In genomic region chr5:164027738-164028137, GRCh38 we compare ENCODE assay signal across 1 cellular context.
TF ChIP-seq lines count a peak whose summit lies in the region.

No MANE protein-coding gene starts in this region.

TF ChIP-seq in IMR-90, 13 proteins besides CTCF, POLR2A, EP300 and RAD21 (continued from another document):
- TF ChIP-seq RFX5 (IDR thresholded peaks at IDR 0.05; ENCODE audit: low read depth, low read length) (no peak), USF2 (IDR thresholded peaks at IDR 0.05; ENCODE audit: low read depth, low read length) (no peak), MAZ (IDR thresholded peaks at IDR 0.05; ENCODE audit: borderline replicate concordance, low read depth, low read length) (no peak), MXI1 (IDR thresholded peaks at IDR 0.05; ENCODE audit: borderline replicate concordance, low read depth, low read length) (no peak)
